In genomic region chr15:79897701-79898113, GRCh38 we compare ENCODE assay signal across 8 cellular contexts. TPM values are rescaled to one million over a fixed set of nuclear protein-coding genes. Genes with fewer than 3 reads are reported as not detected.
DNase-seq lines count a peak whose midpoint lies in the region; ATAC-seq and TF ChIP-seq lines count a peak whose summit lies in the region.

No MANE protein-coding gene starts in this region.

- peak overlapping the region; percentile 95 for H3K9ac ChIP-seq in OCI-LY1 (ENCODE audit: low read length)

- no peak for TF ChIP-seq CTCF in Calu3 (IDR thresholded peaks at IDR 0.05; ENCODE audit: unreplicated experiment)
- no peak for TF ChIP-seq CTCF in OCI-LY1 (IDR thresholded peaks at IDR 0.05; ENCODE audit: low read length)
- no peak for TF ChIP-seq CTCF in chondrocyte (IDR thresholded peaks at IDR 0.05)

- H3K79me2 ChIP-seq in OCI-LY1 (ENCODE audit: insufficient read depth, low read length) = no peaks in the 10 kb centered on the region

- H3K9me3 ChIP-seq in OCI-LY1 (ENCODE audit: low read length) = no peaks in the 10 kb centered on the region

- H4K20me1 ChIP-seq in OCI-LY1 (ENCODE audit: insufficient read depth, low read length) = no peaks in the 10 kb centered on the region

- no peaks in the 10 kb centered on the region for H3K27me3 Mint-ChIP-seq in Calu3 (ENCODE audit: unreplicated experiment)
- H3K27me3 Mint-ChIP-seq in chondrocyte (ENCODE audit: low read depth) = no peaks in the 10 kb centered on the region

- no TSS peak for BruUV-seq in Calu3 (replicated peaks; lab: Mats Ljungman, UMichigan)

- peak overlapping the region; percentile 78 for H3K4me3 ChIP-seq in OCI-LY1 (ENCODE audit: low read depth, low read length, poor library complexity, severe bottlenecking)

- peaks cover 51% of the 10 kb centered on the region for H3K4me1 ChIP-seq in OCI-LY1 (ENCODE audit: insufficient read depth, low read length, severe bottlenecking)

- intact Hi-C loops in Calu3 (cut with micrococcal nuclease; ENCODE audit: unreplicated experiment) = loop anchor here (5.0 to 10.0 kb wide), 2 partner anchors 95 to 277 kb away; no protein-coding TSS in a partner anchor

- H3K36me3 ChIP-seq in OCI-LY1 (ENCODE audit: insufficient read depth, low read length) = 0 out of 2 replicates have a peak, but pooled peaks cover 3% of the 10 kb centered on the region

- CTCF ChIA-PET in Calu3 (lab: Charles Lee) = interaction anchor here (0.6 to 3.4 kb wide), 3 partner anchors 24 to 781 kb away, joined by 3 to 18 read pairs (median 9); no protein-coding TSS in a partner anchor

- H2AFZ ChIP-seq in OCI-LY1 (ENCODE audit: low read length) = no peak overlapping the region

- H3K36me3 Mint-ChIP-seq in Calu3 (ENCODE audit: insufficient read depth, unreplicated experiment) (peaks cover 17% of the 10 kb centered on the region), chondrocyte (ENCODE audit: low read depth) (peaks cover 3% of the 10 kb centered on the region)

- H3K27ac Mint-ChIP-seq in Calu3 (ENCODE audit: unreplicated experiment) = no peak overlapping the region
- H3K27ac Mint-ChIP-seq in chondrocyte (ENCODE audit: unreplicated experiment) = peak overlapping the region; percentile 22

- H3K4me1 Mint-ChIP-seq in Calu3 (ENCODE audit: low read depth, unreplicated experiment) = peaks cover 23% of the 10 kb centered on the region
- peaks cover 28% of the 10 kb centered on the region for H3K4me1 Mint-ChIP-seq in chondrocyte (ENCODE audit: low read depth)

- peak overlapping the region; percentile 81 for H3K27ac ChIP-seq in OCI-LY1 (ENCODE audit: low read depth, low read length, poor library complexity, severe bottlenecking)

- peak overlapping the region; percentile 84 for H3K4me2 ChIP-seq in OCI-LY1 (ENCODE audit: low read length)

- no peaks in the 10 kb centered on the region for H3K9me3 Mint-ChIP-seq in Calu3 (ENCODE audit: low read depth, unreplicated experiment)
- no peaks in the 10 kb centered on the region for H3K9me3 Mint-ChIP-seq in chondrocyte (ENCODE audit: low read depth)

- ATAC-seq in GM19397 (IDR thresholded peaks at IDR 0.05; ENCODE audit: unreplicated experiment) (no peak), GM18502 (IDR thresholded peaks at IDR 0.05; ENCODE audit: poor library complexity, unreplicated experiment) (no peak)

- no peak for DNase-seq in Calu3
- DNase-seq in chondrocyte (ENCODE audit: low spot score) = no peak
- peak; percentile 12 for DNase-seq in pons (ENCODE audit: low spot score)
- DNase-seq in SW 1271 (lab: John Stamatoyannopoulos, UW) = no peak
- DNase-seq in DMS 273 treated with DMSO at 0.1 percent for 48 hours (lab: John Stamatoyannopoulos, UW) = no peak

- H3K9me2 ChIP-seq in OCI-LY1 (ENCODE audit: low read depth, low read length) = no peaks in the 10 kb centered on the region

- 0 out of 2 replicates have a peak, but pooled peaks cover 5% of the 10 kb centered on the region for H3F3A ChIP-seq in OCI-LY1 (ENCODE audit: insufficient read depth, low read length)

- no peaks in the 10 kb centered on the region for H3K27me3 ChIP-seq in OCI-LY1 (ENCODE audit: insufficient read depth, low read length)

- H3K4me3 Mint-ChIP-seq in Calu3 (ENCODE audit: low read depth, unreplicated experiment) (peak overlapping the region; percentile 98), chondrocyte (ENCODE audit: unreplicated experiment) (peak overlapping the region; percentile 73)

RNA-seq across cellular contexts. Expression of gene MTHFS, which starts 0.9 kb away (rescaled TPM):
- total RNA-seq in Calu3 (2022) = 66.7 and 68.0 TPM in 2 replicates
- total RNA-seq in chondrocyte = 12.9 to 16.9 TPM (median 13.0 TPM) in 3 replicates
